Comparison of ENCODE assay signal across 9 cellular contexts in the genomic region with DNA sequence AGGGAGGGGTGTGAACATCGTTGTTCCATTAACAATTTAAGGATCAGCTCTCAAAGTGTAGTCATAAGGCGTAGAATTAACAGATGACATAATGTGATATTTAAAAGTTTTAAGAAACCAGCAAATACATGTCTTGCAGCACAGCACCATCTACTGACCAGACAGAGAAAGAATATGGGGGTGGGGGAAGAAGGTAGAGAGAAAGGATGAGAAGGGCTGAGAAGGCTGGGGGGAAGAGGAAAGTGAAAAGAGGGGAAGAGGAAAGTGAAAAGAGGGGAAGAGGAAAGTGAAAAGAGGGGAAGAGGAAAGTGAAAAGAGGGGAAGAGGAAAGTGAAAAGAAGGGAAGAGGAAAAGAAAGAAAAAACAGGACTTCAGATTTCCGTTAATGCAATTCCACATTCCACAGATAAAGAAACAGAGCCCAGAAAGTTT.
A peak's percentile ranks its signal among the peaks of the same experiment; 100 is the strongest.
DNase-seq lines count a peak whose midpoint lies in the region; ATAC-seq and TF ChIP-seq lines count a peak whose summit lies in the region.
"Had no signal": no experiment of that assay in that cellular context is flagged by ENCODE, and none has a peak within 500 bp of the region (broad histone marks: within the 10 kb centered on the region; RNA-seq: fewer than 3 reads in every experiment).

No MANE protein-coding gene starts in this region.

- peak; percentile 81 for ATAC-seq in GM18909 (IDR thresholded peaks at IDR 0.05; ENCODE audit: poor library complexity, unreplicated experiment)
- ATAC-seq: stimulated activated naive CD8-positive, alpha-beta T cell treated with anti-CD3 and anti-CD28 coated beads, Interleukin-15, amount 100 ng/mL, for 72 hours had no signal

- DNase-seq in AG08396 (ENCODE audit: low spot score): peak; percentile 29
- peak; percentile 17 for DNase-seq in NCI-H1092 (lab: John Stamatoyannopoulos, UW)
- peak; percentile 15 for DNase-seq in SK-N-DZ (ENCODE audit: low spot score)
- DNase-seq in fibroblast of the aortic adventitia (ENCODE audit: low read depth): peak; percentile 87
- peak; percentile 50 for DNase-seq in retina
- DNase-seq in HuH-7.5 (ENCODE audit: low spot score): no peak
- DNase-seq in activated CD4-positive, alpha-beta T cell treated with anti-CD3 and anti-CD28 coated beads for 48 hours: no peak

- TF ChIP-seq CTCF in fibroblast of the aortic adventitia (IDR thresholded peaks at IDR 0.05; ENCODE audit: insufficient read depth, low read length): peak; percentile 76

- H3K4me3 ChIP-seq in fibroblast of the aortic adventitia (ENCODE audit: low read depth, low read length): no peak overlapping the region

Comparison
In these comparisons a context has a peak if more than half of its experiments do, and no peak if none do; other contexts are left out.
1. DNase-seq: peak in AG08396 (single experiment), NCI-H1092 (single experiment), SK-N-DZ (single experiment), fibroblast of the aortic adventitia (single experiment) and retina (single experiment); none in HuH-7.5 (single experiment) and activated CD4-positive, alpha-beta T cell treated with anti-CD3 and anti-CD28 coated beads for 48 hours (single experiment).